16 cellular contexts compared by ENCODE assay signal in genomic region chr22:35911877-35912276, GRCh38.
A peak's percentile ranks its signal among the peaks of the same experiment; 100 is the strongest.
DNase-seq lines count a peak whose midpoint lies in the region; ATAC-seq and TF ChIP-seq lines count a peak whose summit lies in the region.
"Had no signal": no experiment of that assay in that cellular context is flagged by ENCODE, and none has a peak within 500 bp of the region (broad histone marks: within the 10 kb centered on the region; RNA-seq: fewer than 3 reads in every experiment).

No MANE protein-coding gene starts in this region.

- H3K9me2 ChIP-seq in OCI-LY7 (ENCODE audit: insufficient read depth, low read length): no peaks in the 10 kb centered on the region

- no peaks in the 10 kb centered on the region for H3K9me3 ChIP-seq in breast epithelium
- H3K9me3 ChIP-seq in mammary epithelial cell (replicated peaks; ENCODE audit: insufficient read depth, low read length): no peaks in the 10 kb centered on the region
- no peaks in the 10 kb centered on the region; the same call in 1 of the 2 replicates for H3K9me3 ChIP-seq in OCI-LY7 (ENCODE audit: low read length)
- no peaks in the 10 kb centered on the region for H3K9me3 ChIP-seq in esophagus muscularis mucosa
- no peaks in the 10 kb centered on the region for H3K9me3 ChIP-seq in skeletal muscle tissue (ENCODE audit: control insufficient read depth in 3 of 3, low read length in 3 of 3)

- H3K9ac ChIP-seq in mammary epithelial cell (ENCODE audit: insufficient read depth, low read length) (no peak overlapping the region), skeletal muscle tissue (ENCODE audit: low read depth in 1 of 3, low read length in 3 of 3) (no peak overlapping the region)
- H3K9ac ChIP-seq: GM23248 had no signal

- POLR2A ChIA-PET in OCI-LY7 (lab: Charles Lee): interaction anchor here (0.6 to 2.3 kb wide), 5 partner anchors 9 to 187 kb away, joined by 3 to 9 read pairs (median 6); no protein-coding TSS in a partner anchor

- H3K27ac ChIP-seq in breast epithelium (peak overlapping the region; percentile 19 to 41), mammary epithelial cell (ENCODE audit: insufficient read depth, low read depth, low read length) (no peak overlapping the region), OCI-LY7 (ENCODE audit: low read depth, low read length, poor library complexity, severe bottlenecking) (peak overlapping the region; percentile 48), esophagus muscularis mucosa (replicated peaks in 1 of 4) (peak overlapping the region in 3 of 4 donors; percentile 28 to 82 (median 75)), skeletal muscle tissue (ENCODE audit: low read depth, low read length) (peak overlapping the region; percentile 80)
- H3K27ac ChIP-seq: GM23248 had no signal

- WGBS in mammary epithelial cell (ENCODE audit: low coverage, missing lambda C conversion rate): 84% methylated on average over 2 of the region's 2 CpGs
- WGBS in esophagus muscularis mucosa: 85% methylated on average over 2 of the region's 2 CpGs

- H3K27me3 ChIP-seq in breast epithelium (no peaks in the 10 kb centered on the region), mammary epithelial cell (ENCODE audit: insufficient read depth, low read length) (no peaks in the 10 kb centered on the region), esophagus muscularis mucosa (no peaks in the 10 kb centered on the region), skeletal muscle tissue (ENCODE audit: control insufficient read depth in 3 of 3, insufficient read depth in 3 of 3, low read length in 3 of 3) (no peaks in the 10 kb centered on the region)

- ATAC-seq in GM19035 (IDR thresholded peaks at IDR 0.05; ENCODE audit: unreplicated experiment) (no peak), GM21360 (IDR thresholded peaks at IDR 0.05; ENCODE audit: unreplicated experiment) (no peak)
- ATAC-seq: HCT116 had no signal

- TF ChIP-seq POLR2A in breast epithelium (IDR thresholded peaks at IDR 0.05): no peak
- no peak for TF ChIP-seq POLR2A in esophagus muscularis mucosa (IDR thresholded peaks at IDR 0.05; ENCODE audit: low read depth)

- H3K79me2 ChIP-seq in mammary epithelial cell (ENCODE audit: insufficient read depth, low read length) (peaks cover 88% of the 10 kb centered on the region), OCI-LY7 (ENCODE audit: insufficient read depth, low read depth, low read length) (peaks cover 67% of the 10 kb centered on the region; the same call in 1 of the 2 replicates)

- CTCF ChIA-PET in mammary epithelial cell (lab: Charles Lee; ENCODE audit: low non-redundant PET): interaction anchor here (0.6 kb wide), 1 partner anchor 210 kb away, joined by 3 read pairs; no protein-coding TSS in a partner anchor
- CTCF ChIA-PET in OCI-LY7 (lab: Charles Lee; ENCODE audit: unreplicated experiment): no interaction called here

- TF ChIP-seq EP300 in esophagus muscularis mucosa (IDR thresholded peaks at IDR 0.05): no peak

- no TSS peak for BruUV-seq in mammary epithelial cell (replicated peaks; lab: Mats Ljungman, UMichigan)
- no TSS peak for BruUV-seq in OCI-LY7 (replicated peaks; lab: Mats Ljungman, UMichigan)

- H3K4me1 ChIP-seq in breast epithelium (peaks cover 0 to 7% of the 10 kb centered on the region in 2 donors), mammary epithelial cell (ENCODE audit: insufficient read depth, low read length) (peaks cover 34% of the 10 kb centered on the region), OCI-LY7 (ENCODE audit: insufficient read depth, low read length, poor library complexity, severe bottlenecking) (peaks cover 73% of the 10 kb centered on the region), esophagus muscularis mucosa (peaks cover 60 to 79% (median 74%) of the 10 kb centered on the region in 4 donors), skeletal muscle tissue (ENCODE audit: control insufficient read depth in 3 of 3, insufficient read depth in 3 of 3, low read length in 3 of 3) (peaks cover 32 to 47% (median 46%) of the 10 kb centered on the region in 3 donors)

- TF ChIP-seq CTCF in breast epithelium (IDR thresholded peaks at IDR 0.05) (no peak), mammary epithelial cell (conservative IDR thresholded peaks at IDR 0.05 in 1 of 2, IDR thresholded peaks at IDR 0.05 in 1 of 2; ENCODE audit: extremely low read depth in 1 of 2, insufficient read depth in 1 of 2, low read depth in 1 of 2, low read length in 2 of 2) (no peak), OCI-LY7 (conservative IDR thresholded peaks at IDR 0.05; ENCODE audit: low read length) (no peak), esophagus muscularis mucosa (IDR thresholded peaks at IDR 0.05) (no peak)

- H3K4me2 ChIP-seq in mammary epithelial cell (ENCODE audit: insufficient read depth, low read depth, low read length) (no peak overlapping the region), OCI-LY7 (ENCODE audit: low read length) (peak overlapping the region; percentile 52; the same call in 1 of the 2 replicates)

- H2AFZ ChIP-seq in mammary epithelial cell (ENCODE audit: low read depth, low read length): no peak overlapping the region
- no peak overlapping the region for H2AFZ ChIP-seq in OCI-LY7 (ENCODE audit: low read length)
- H2AFZ ChIP-seq: GM23248 had no signal

- H4K20me1 ChIP-seq in mammary epithelial cell (ENCODE audit: insufficient read depth, low read length) (no peaks in the 10 kb centered on the region), OCI-LY7 (ENCODE audit: insufficient read depth, low read length) (no peaks in the 10 kb centered on the region)

- DNase-seq in breast epithelium (ENCODE audit: low spot score in 2 of 2) (no peak), mammary epithelial cell (no peak), OCI-LY7 (ENCODE audit: low spot score) (no peak), esophagus muscularis mucosa (ENCODE audit: extremely low spot score) (no peak)
- DNase-seq in activated CD4-positive, alpha-beta T cell treated with anti-CD3 and anti-CD28 coated beads, Interleukin-2, amount 50 U/mL, for 48 hours: no peak
- DNase-seq: 8988T; CD8-positive, alpha-beta memory T cell; DMS79; GM23248; NCI-H187; NCI-H446 treated with DMSO at 0.1 percent for 48 hours; NCI-H748 treated with DMSO at 0.1 percent for 48 hours had no signal

- in situ Hi-C loops in mammary epithelial cell (cut with MboI; ENCODE audit: low sequenced_read_pairs in 2 of 2): loop anchor here in 1 of 2 donors (25.0 kb wide), 1 partner anchor 275 kb away; the partner anchor contains the start of gene APOL6

- dilution Hi-C loops in mammary epithelial cell (cut with HindIII; ENCODE audit: low sequenced_read_pairs): no loop called here

- no peak overlapping the region for H3K4me3 ChIP-seq in breast epithelium
- H3K4me3 ChIP-seq in mammary epithelial cell (replicated peaks in 1 of 3; ENCODE audit: insufficient read depth in 1 of 3, low read depth in 2 of 3, low read length in 3 of 3): no peak overlapping the region
- H3K4me3 ChIP-seq in OCI-LY7 (ENCODE audit: low read depth, low read length, poor library complexity, severe bottlenecking): no peak overlapping the region
- no peak overlapping the region for H3K4me3 ChIP-seq in esophagus muscularis mucosa
- H3K4me3 ChIP-seq in skeletal muscle tissue (ENCODE audit: low read length in 3 of 3): peak overlapping the region in 1 of 3 donors; percentile 9
- H3K4me3 ChIP-seq: GM23248 had no signal

- intact Hi-C loops in breast epithelium (cut with DNase I; ENCODE audit: low total_unique reads) (no loop called here), mammary epithelial cell (cut with micrococcal nuclease) (loop anchor here (10.0 kb wide), 1 partner anchor 477 kb away; no protein-coding TSS in a partner anchor), OCI-LY7 (cut with micrococcal nuclease; ENCODE audit: unreplicated experiment) (loop anchor here (10.0 kb wide), 1 partner anchor 557 kb away; no protein-coding TSS in a partner anchor), esophagus muscularis mucosa (cut with DNase I) (loop anchor here (10.0 kb wide), 1 partner anchor 167 kb away; no protein-coding TSS in a partner anchor)

- H3K36me3 ChIP-seq in breast epithelium (no peaks in the 10 kb centered on the region), mammary epithelial cell (ENCODE audit: insufficient read depth, low read length) (no peaks in the 10 kb centered on the region), OCI-LY7 (ENCODE audit: insufficient read depth, low read length) (peaks cover 12% of the 10 kb centered on the region), esophagus muscularis mucosa (no peaks in the 10 kb centered on the region), skeletal muscle tissue (ENCODE audit: control insufficient read depth in 3 of 3, insufficient read depth in 3 of 3, low read length in 3 of 3) (no peaks in the 10 kb centered on the region)
